8 cellular contexts compared by ENCODE assay signal in the genomic region with DNA sequence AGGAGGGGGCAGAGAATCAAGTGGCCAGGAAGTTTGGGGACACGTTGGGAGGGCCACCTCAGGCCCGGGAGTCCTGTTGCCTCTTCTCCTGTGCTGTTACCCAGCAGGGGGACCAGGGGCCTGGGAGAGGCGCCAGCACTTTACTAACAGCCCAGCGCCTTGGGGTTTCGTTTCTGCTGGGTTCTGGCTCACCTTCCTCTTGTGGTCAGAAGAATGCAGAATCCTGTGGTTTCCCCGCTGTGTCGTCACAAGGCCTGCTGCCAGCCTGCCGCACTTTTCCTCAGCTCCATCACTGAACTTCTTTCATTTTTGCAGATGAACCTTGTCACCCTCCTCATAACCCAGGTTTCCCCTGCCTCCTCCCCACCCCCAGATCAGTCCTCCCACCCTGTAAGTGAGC.
DNase-seq lines count a peak whose midpoint lies in the region; ATAC-seq, FAIRE-seq and TF ChIP-seq lines count a peak whose summit lies in the region.

No MANE protein-coding gene starts in this region.

- DNase-seq in GM12892 (ENCODE audit: insufficient read length) (peak; percentile 61), activated T-helper 1 cell treated with Interleukin-2 at 50 U/mL for 16 hours (ENCODE audit: low read depth) (peak; percentile 43), Right ventricle myocardium superior (peak; percentile 75), NCI-H2081 treated with DMSO at 0.1 percent for 48 hours (lab: John Stamatoyannopoulos, UW) (no peak), superior temporal gyrus (ENCODE audit: extremely low spot score) (no peak)
- DNase-seq in stimulated activated CD4-positive, alpha-beta T cell treated with anti-CD3 and anti-CD28 coated beads, Interleukin-15, amount 100 ng/mL, for 24 hours = peak; percentile 84

- peaks cover 45% of the 10 kb centered on the region for H3K4me1 ChIP-seq in OCI-LY3 (ENCODE audit: low read length)

- peaks cover 15% of the 10 kb centered on the region; the same call in 1 of the 2 replicates for H3K27me3 ChIP-seq in OCI-LY3 (ENCODE audit: low read depth, low read length)

- no peak for TF ChIP-seq POLR2A in GM12892 (IDR thresholded peaks at IDR 0.05; ENCODE audit: low read depth, low read length)

- no peaks in the 10 kb centered on the region for H4K20me1 ChIP-seq in OCI-LY3 (ENCODE audit: insufficient read depth, low read length)

- H3K4me3 ChIP-seq in OCI-LY3 (ENCODE audit: low read length) = peak overlapping the region; percentile 63

- peak overlapping the region; percentile 14; the same call in 1 of the 2 replicates for H3K27ac ChIP-seq in OCI-LY3 (ENCODE audit: low read length)

- intact Hi-C loops in Right ventricle myocardium superior (cut with DNase I) = loop anchor here (5.0 kb wide), 1 partner anchor 162 kb away; no protein-coding TSS in a partner anchor

- no peaks in the 10 kb centered on the region for H3K9me3 ChIP-seq in OCI-LY3 (ENCODE audit: insufficient read depth, low read length)

- H3K9ac ChIP-seq in OCI-LY3 (ENCODE audit: low read length) = peak overlapping the region; percentile 8; the same call in 1 of the 2 replicates

- peak; percentile 66 for ATAC-seq in HG02623 (IDR thresholded peaks at IDR 0.05; ENCODE audit: unreplicated experiment)
- no peak for ATAC-seq in Right ventricle myocardium superior (ENCODE audit: poor library complexity)

- peak overlapping the region; percentile 88 for H3K4me2 ChIP-seq in OCI-LY3 (ENCODE audit: low read length)

- no peaks in the 10 kb centered on the region for H3K79me2 ChIP-seq in OCI-LY3 (ENCODE audit: low read length)

- H2AFZ ChIP-seq in OCI-LY3 (ENCODE audit: low read depth, low read length) = no peak overlapping the region

- peak; percentile 90 for FAIRE-seq in GM12892 (lab: Jason Lieb, UNC)

- no peak for TF ChIP-seq CTCF in OCI-LY3 (IDR thresholded peaks at IDR 0.05; ENCODE audit: low read depth, low read length)

- no peaks in the 10 kb centered on the region for H3K36me3 ChIP-seq in OCI-LY3 (replicated peaks; ENCODE audit: low read depth, low read length)

Comparison
In these comparisons a context has a peak if more than half of its experiments do, and no peak if none do; other contexts are left out.
1. DNase-seq: peak in GM12892 (single experiment), activated T-helper 1 cell treated with Interleukin-2 at 50 U/mL for 16 hours (single experiment), Right ventricle myocardium superior (single experiment) and stimulated activated CD4-positive, alpha-beta T cell treated with anti-CD3 and anti-CD28 coated beads, Interleukin-15, amount 100 ng/mL, for 24 hours (single experiment); none in NCI-H2081 treated with DMSO at 0.1 percent for 48 hours (single experiment) and superior temporal gyrus (single experiment).